20 cellular contexts compared by ENCODE assay signal in genomic region chrX:63959975-63960374, GRCh38.
"Had no signal": no experiment of that assay in that cellular context is flagged by ENCODE, and none has a peak within 500 bp of the region (broad histone marks: within the 10 kb centered on the region; RNA-seq: fewer than 3 reads in every experiment).

No MANE protein-coding gene starts in this region.

- H3K27me3 Mint-ChIP-seq: activated CD4-positive, alpha-beta T cell treated with anti-CD3 and anti-CD28 coated beads for 36 hours; activated CD8-positive, alpha-beta T cell treated with anti-CD3 and anti-CD28 coated beads for 36 hours; activated naive CD8-positive, alpha-beta T cell treated with anti-CD3 and anti-CD28 coated beads, Interleukin-2, amount 10 ng/mL, durations not matched to agents 7 days and 5 days; T-helper 17 cell had no signal

- H3K36me3 Mint-ChIP-seq: activated naive CD8-positive, alpha-beta T cell treated with anti-CD3 and anti-CD28 coated beads, Interleukin-2, amount 10 ng/mL, durations not matched to agents 7 days and 5 days had no signal

- H3K4me3 ChIP-seq: adrenal gland, breast epithelium had no signal

- H3K36me3 ChIP-seq: adrenal gland, breast epithelium had no signal

- DNase-seq: activated CD4-positive, alpha-beta T cell treated with anti-CD3 and anti-CD28 coated beads for 36 hours; activated CD8-positive, alpha-beta memory T cell treated with anti-CD3 and anti-CD28 coated beads, Interleukin-2, amount 50 U/mL, for 4 hours; activated CD8-positive, alpha-beta T cell treated with anti-CD3 and anti-CD28 coated beads for 36 hours; activated naive CD4-positive, alpha-beta T cell treated with anti-CD3 and anti-CD28 coated beads, Interleukin-2, amount 50 U/mL, for 16 hours; activated naive CD8-positive, alpha-beta T cell treated with anti-CD3 and anti-CD28 coated beads, Interleukin-2, amount 10 ng/mL, durations not matched to agents 7 days and 5 days; adrenal gland; anterior cingulate cortex; central memory CD4-positive, alpha-beta T cell; MM.1S; NCI-H1105 treated with DMSO at 0.1 percent for 48 hours; NCI-H1436 treated with DMSO at 0.1 percent for 48 hours; NCI-H187 treated with DMSO at 0.1 percent for 48 hours; NCI-H2081 treated with DMSO at 0.1 percent for 48 hours; NCI-H446; NCI-H524; SIG-M5; T-helper 17 cell; T-helper 9 cell had no signal

- H3K9me3 ChIP-seq: adrenal gland, breast epithelium had no signal

- H3K4me3 Mint-ChIP-seq: activated CD4-positive, alpha-beta T cell treated with anti-CD3 and anti-CD28 coated beads for 36 hours; activated CD8-positive, alpha-beta T cell treated with anti-CD3 and anti-CD28 coated beads for 36 hours; activated naive CD8-positive, alpha-beta T cell treated with anti-CD3 and anti-CD28 coated beads, Interleukin-2, amount 10 ng/mL, durations not matched to agents 7 days and 5 days; T-helper 17 cell had no signal

- H3K27ac ChIP-seq: adrenal gland, breast epithelium, KMS-11 had no signal

- H3K27ac Mint-ChIP-seq: activated CD4-positive, alpha-beta T cell treated with anti-CD3 and anti-CD28 coated beads for 36 hours; activated CD8-positive, alpha-beta T cell treated with anti-CD3 and anti-CD28 coated beads for 36 hours; activated naive CD8-positive, alpha-beta T cell treated with anti-CD3 and anti-CD28 coated beads, Interleukin-2, amount 10 ng/mL, durations not matched to agents 7 days and 5 days; T-helper 17 cell had no signal

- ATAC-seq: activated CD4-positive, alpha-beta T cell treated with anti-CD3 and anti-CD28 coated beads for 36 hours; activated CD8-positive, alpha-beta T cell treated with anti-CD3 and anti-CD28 coated beads for 36 hours; T-helper 17 cell had no signal

- H3K4me2 ChIP-seq: KMS-11 had no signal

- H3K9ac ChIP-seq: KMS-11 had no signal

- H3K4me1 Mint-ChIP-seq: activated CD4-positive, alpha-beta T cell treated with anti-CD3 and anti-CD28 coated beads for 36 hours; activated naive CD8-positive, alpha-beta T cell treated with anti-CD3 and anti-CD28 coated beads, Interleukin-2, amount 10 ng/mL, durations not matched to agents 7 days and 5 days; T-helper 17 cell had no signal

- H3K27me3 ChIP-seq: adrenal gland had no signal

- H3K4me1 ChIP-seq: adrenal gland, breast epithelium had no signal
